In genomic region chr2:208179028-208179609, GRCh38 we compare ENCODE assay signal across 1 cellular context.
TF ChIP-seq lines count a peak whose summit lies in the region.

No MANE protein-coding gene starts in this region.

TF ChIP-seq in HepG2, 621 proteins besides CTCF, POLR2A, EP300 and RAD21 (continued from another document and continues in another):
- no peak for TF ChIP-seq ZBTB39 (CRISPR knock-in tag; IDR thresholded peaks at IDR 0.05)
- peak; percentile 94 for TF ChIP-seq ZNF24 (IDR thresholded peaks at IDR 0.05)
- no peak for TF ChIP-seq ZNF709 (CRISPR knock-in tag; IDR thresholded peaks at IDR 0.05)
- no peak for TF ChIP-seq NBN (conservative IDR thresholded peaks at IDR 0.05)
- no peak for TF ChIP-seq PLRG1 (conservative IDR thresholded peaks at IDR 0.05)
- no peak for TF ChIP-seq PAWR (CRISPR knock-in tag; IDR thresholded peaks at IDR 0.05; ENCODE audit: borderline replicate concordance)
- TF ChIP-seq ZMYM4 (CRISPR knock-in tag; IDR thresholded peaks at IDR 0.05) = peak; percentile 40; the same call in 1 of the 2 replicates
- TF ChIP-seq MLX (CRISPR knock-in tag; IDR thresholded peaks at IDR 0.05) = no peak
- TF ChIP-seq ARNT (IDR thresholded peaks at IDR 0.05) = no peak
- no peak for TF ChIP-seq YY1 (IDR thresholded peaks at IDR 0.05; ENCODE audit: insufficient read depth, insufficient replicate concordance, low read depth, low read length)
- TF ChIP-seq CHD4 (IDR thresholded peaks at IDR 0.05; ENCODE audit: borderline replicate concordance, low read length) = no peak
- TF ChIP-seq SNAPC5 (CRISPR knock-in tag; IDR thresholded peaks at IDR 0.05; ENCODE audit: borderline replicate concordance) = no peak
- no peak for TF ChIP-seq ZNF850 (CRISPR knock-in tag; conservative IDR thresholded peaks at IDR 0.05)
- no peak for TF ChIP-seq ETV6 (CRISPR knock-in tag; conservative IDR thresholded peaks at IDR 0.05)
- peak; percentile 97 for TF ChIP-seq ZNF281 (CRISPR knock-in tag; IDR thresholded peaks at IDR 0.05; ENCODE audit: borderline replicate concordance)
- TF ChIP-seq NR2C2 (CRISPR knock-in tag; IDR thresholded peaks at IDR 0.05; ENCODE audit: borderline replicate concordance) = peak; percentile 68
- 0 out of 2 replicates have a peak, but pooled peaks have one; percentile 13 for TF ChIP-seq SAP130 (CRISPR knock-in tag; IDR thresholded peaks at IDR 0.05; ENCODE audit: low read depth)
- no peak for TF ChIP-seq ZNF362 (CRISPR knock-in tag; IDR thresholded peaks at IDR 0.05; ENCODE audit: borderline replicate concordance)
- TF ChIP-seq CREB1 (IDR thresholded peaks at IDR 0.05) = no peak
- peak; percentile 29; the same call in 1 of the 2 replicates for TF ChIP-seq CREB1 (CRISPR knock-in tag; IDR thresholded peaks at IDR 0.05)
- TF ChIP-seq FIP1L1 (IDR thresholded peaks at IDR 0.05; ENCODE audit: borderline replicate concordance, insufficient read depth, low read depth, low read length) = no peak
- TF ChIP-seq MXD1 (CRISPR knock-in tag; IDR thresholded peaks at IDR 0.05) = no peak
- no peak for TF ChIP-seq FOXA1 (IDR thresholded peaks at IDR 0.05)
- TF ChIP-seq FOXA1 (CRISPR knock-in tag; IDR thresholded peaks at IDR 0.05) = peak; percentile 48; the same call in 1 of the 2 replicates
- TF ChIP-seq ZNF557 (CRISPR knock-in tag; IDR thresholded peaks at IDR 0.05) = no peak
- no peak for TF ChIP-seq TBL1XR1 (IDR thresholded peaks at IDR 0.05; ENCODE audit: borderline replicate concordance, low read length, partially characterized antibody)
- peak; percentile 17; the same call in 1 of the 2 replicates for TF ChIP-seq CREM (IDR thresholded peaks at IDR 0.05)
- TF ChIP-seq CREM (CRISPR knock-in tag; IDR thresholded peaks at IDR 0.05) = no peak
- TF ChIP-seq ZBTB33 (CRISPR knock-in tag; IDR thresholded peaks at IDR 0.05) = no peak
- TF ChIP-seq ZFP36 (IDR thresholded peaks at IDR 0.05; ENCODE audit: borderline replicate concordance, low read depth, low read length, partially characterized antibody) = no peak
- TF ChIP-seq SUZ12 (IDR thresholded peaks at IDR 0.05; ENCODE audit: low read depth, low read length) = no peak
- TF ChIP-seq SKI (IDR thresholded peaks at IDR 0.05; ENCODE audit: partially characterized antibody) = no peak
- TF ChIP-seq ZNF781 (CRISPR knock-in tag; IDR thresholded peaks at IDR 0.05; ENCODE audit: borderline replicate concordance, not compliant biosample characterization) = no peak
- TF ChIP-seq ERF (CRISPR knock-in tag; IDR thresholded peaks at IDR 0.05) = no peak
- TF ChIP-seq SSRP1 (CRISPR knock-in tag; IDR thresholded peaks at IDR 0.05) = no peak
- no peak for TF ChIP-seq KLF12 (CRISPR knock-in tag; IDR thresholded peaks at IDR 0.05; ENCODE audit: borderline replicate concordance)
- TF ChIP-seq ZGPAT (CRISPR knock-in tag; IDR thresholded peaks at IDR 0.05) = peak; percentile 46; the same call in 1 of the 2 replicates
- no peak for TF ChIP-seq ZNF329 (CRISPR knock-in tag; IDR thresholded peaks at IDR 0.05; ENCODE audit: low read depth)
- TF ChIP-seq ZNF496 (CRISPR knock-in tag; IDR thresholded peaks at IDR 0.05; ENCODE audit: insufficient replicate concordance) = no peak
- TF ChIP-seq GTF2F1 (IDR thresholded peaks at IDR 0.05; ENCODE audit: low read length) = no peak
- TF ChIP-seq HNF4G (IDR thresholded peaks at IDR 0.05; ENCODE audit: borderline replicate concordance, low read depth, low read length) = peak; percentile 73; the same call in 1 of the 2 replicates
- no peak for TF ChIP-seq HNF4G (CRISPR knock-in tag; IDR thresholded peaks at IDR 0.05; ENCODE audit: borderline replicate concordance, low read depth)
- no peak for TF ChIP-seq ARID4A (CRISPR knock-in tag; IDR thresholded peaks at IDR 0.05; ENCODE audit: borderline replicate concordance)
- TF ChIP-seq HINFP (CRISPR knock-in tag; IDR thresholded peaks at IDR 0.05; ENCODE audit: low read depth) = no peak
- TF ChIP-seq ETS1 (CRISPR knock-in tag; IDR thresholded peaks at IDR 0.05) = no peak
- no peak for TF ChIP-seq ZNF580 (CRISPR knock-in tag; IDR thresholded peaks at IDR 0.05; ENCODE audit: borderline replicate concordance, low read depth)
